ENCODE assay signal across 11 cellular contexts in the genomic region with DNA sequence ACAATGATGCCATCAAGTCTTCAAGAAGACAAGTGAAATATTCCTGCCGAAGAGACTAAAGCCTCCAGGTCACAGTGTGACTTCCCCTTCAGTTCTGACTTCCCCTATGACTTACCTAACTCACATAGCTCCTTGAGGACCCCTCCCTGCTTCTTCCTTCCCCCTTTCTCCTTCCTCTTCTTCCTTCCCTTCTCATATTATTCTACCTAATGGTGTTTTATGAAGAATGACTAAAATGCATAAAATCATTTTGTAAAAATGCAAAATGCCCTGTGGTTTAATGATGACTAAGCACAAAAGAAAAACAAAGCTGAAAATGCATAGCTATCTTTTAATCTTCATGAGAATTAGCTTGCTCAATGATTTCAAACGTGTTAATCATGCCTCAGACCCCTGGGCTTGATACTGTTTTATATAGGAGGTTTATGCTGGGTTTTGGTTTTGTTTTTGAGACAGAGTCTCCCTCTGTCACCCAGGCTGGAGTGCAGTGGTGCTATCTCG. TPM values are rescaled to one million over a fixed set of nuclear protein-coding genes. Genes with fewer than 3 reads are reported as not detected.
DNase-seq lines count a peak whose midpoint lies in the region; ATAC-seq and TF ChIP-seq lines count a peak whose summit lies in the region.
"Had no signal": no experiment of that assay in that cellular context is flagged by ENCODE, and none has a peak within 500 bp of the region (broad histone marks: within the 10 kb centered on the region; RNA-seq: fewer than 3 reads in every experiment).

No MANE protein-coding gene starts in this region.

- H3K36me3 ChIP-seq in psoas muscle (ENCODE audit: insufficient read depth in 1 of 2, low read depth in 1 of 2), result no peaks in the 10 kb centered on the region
- H3K36me3 ChIP-seq: adrenal gland had no signal

- TF ChIP-seq CTCF in HL-60 (IDR thresholded peaks at IDR 0.05; ENCODE audit: insufficient read depth, low read length) (no peak), RWPE1 (conservative IDR thresholded peaks at IDR 0.05; ENCODE audit: low read depth) (no peak), psoas muscle (IDR thresholded peaks at IDR 0.05) (no peak)

- DNase-seq in HL-60 (ENCODE audit: low read depth in 1 of 2, low spot score in 1 of 2) (peak; percentile 75 to 77), RWPE1 (ENCODE audit: low spot score) (peak; percentile 38), fibroblast of peridontal ligament (ENCODE audit: extremely low read depth) (peak; percentile 81), skeletal muscle cell (ENCODE audit: low read depth) (peak; percentile 18), psoas muscle (no peak), islet precursor cell (no peak)
- DNase-seq: activated B cell treated with CpG ODN at 0.5 μM for 24 hours, adrenal gland, NCI-H524 treated with DMSO at 0.1 percent for 48 hours had no signal

- H3K4me1 ChIP-seq in psoas muscle, result peaks cover 12% of the 10 kb centered on the region

- POLR2A ChIA-PET in RWPE1 (lab: Yijun Ruan, JAX; ENCODE audit: low non-redundant PET), result no interaction called here

- 46 to 53% (median 52%) methylated on average over 3 of the region's 3 CpGs for WGBS in psoas muscle, 3 donors

- intact Hi-C loops in psoas muscle (cut with DNase I), result no loop called here

- CTCF ChIA-PET in RWPE1 (lab: Yijun Ruan, JAX), result no interaction called here

- no peak overlapping the region for H3K4me3 ChIP-seq in HL-60 (replicated peaks; ENCODE audit: insufficient read depth, low read length)
- no peak overlapping the region for H3K4me3 ChIP-seq in skeletal muscle cell (ENCODE audit: low read depth, low read length)
- no peak overlapping the region for H3K4me3 ChIP-seq in psoas muscle
- H3K4me3 ChIP-seq: adrenal gland, skin epidermis had no signal

- ATAC-seq in psoas muscle, result no peak
- ATAC-seq in HG03354 (IDR thresholded peaks at IDR 0.05; ENCODE audit: poor library complexity, severe bottlenecking, unreplicated experiment), result no peak

- H3K9me3 ChIP-seq in psoas muscle, result peaks cover 6% of the 10 kb centered on the region
- H3K9me3 ChIP-seq: adrenal gland had no signal

- H3K27ac ChIP-seq in HL-60 (replicated peaks), result no peak overlapping the region
- no peak overlapping the region for H3K27ac ChIP-seq in RWPE1
- no peak overlapping the region for H3K27ac ChIP-seq in psoas muscle

- H3K27me3 ChIP-seq in HL-60 (ENCODE audit: insufficient read depth, poor library complexity, severe bottlenecking) (no peaks in the 10 kb centered on the region), psoas muscle (ENCODE audit: insufficient read depth in 3 of 3, low read length in 2 of 3) (no peaks in the 10 kb centered on the region)
- H3K27me3 ChIP-seq: adrenal gland had no signal

RNA-seq across cellular contexts. Expression of gene TM4SF4, which starts 26.1 kb away (rescaled TPM):
- total RNA-seq in psoas muscle, result under 1 TPM in 1 of 4 donors, not detected in 3; 0.13 TPM
- polyA plus RNA-seq in psoas muscle, result under 1 TPM in 2 of 3 donors, not detected in 1; 0.07 to 0.66 TPM
- total RNA-seq: activated B cell treated with CpG ODN at 0.5 μM for 24 hours had no signal

Comparison
In these comparisons a context has a peak if more than half of its experiments do, and no peak if none do; other contexts are left out.
1. DNase-seq: peak in HL-60 (2 of 2), RWPE1 (single experiment), fibroblast of peridontal ligament (single experiment) and skeletal muscle cell (single experiment); none in psoas muscle (0 of 2) and islet precursor cell (single experiment).